Comparison of ENCODE assay signal across 1 cellular context in the genomic region with DNA sequence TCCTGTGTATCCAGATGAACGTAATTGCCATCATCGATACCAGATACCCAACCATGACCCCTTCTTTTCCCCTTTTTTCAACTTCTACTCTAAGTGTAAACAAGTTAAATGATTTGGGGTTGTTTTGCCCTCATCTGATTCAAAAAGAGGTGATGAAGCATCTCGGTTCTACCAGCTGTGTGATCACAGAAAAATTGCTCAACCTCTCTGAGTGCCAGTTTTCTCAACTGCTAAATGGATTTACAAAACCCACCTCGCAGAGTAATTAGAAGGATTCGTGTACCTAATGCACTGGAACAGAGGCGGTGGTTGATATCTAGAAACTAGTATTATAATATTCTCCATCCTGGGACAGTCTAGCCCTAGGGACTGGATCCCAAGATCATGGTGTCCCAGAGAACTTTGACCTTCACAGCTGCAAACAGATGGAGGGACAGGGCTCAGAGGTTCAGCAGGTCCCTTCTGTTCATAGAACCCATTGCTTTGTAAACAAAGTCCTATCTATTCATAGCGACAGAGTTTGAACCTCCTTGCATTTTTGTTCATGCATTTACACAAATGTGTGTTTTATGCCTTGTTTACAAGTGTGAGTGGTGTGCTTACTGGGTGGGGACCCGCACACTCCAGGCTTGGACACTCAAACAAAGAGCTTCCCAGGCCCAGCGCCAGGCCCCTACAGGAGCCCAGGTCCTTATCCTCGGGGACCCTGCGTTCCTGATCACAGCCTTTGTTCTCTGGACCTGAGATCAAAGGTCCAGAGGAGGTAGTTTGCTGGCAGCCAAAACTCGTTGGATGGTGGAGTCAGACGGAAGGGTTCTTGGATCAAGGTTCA.
TF ChIP-seq lines count a peak whose summit lies in the region.

No MANE protein-coding gene starts in this region.

TF ChIP-seq in HepG2, 621 proteins besides CTCF, POLR2A, EP300 and RAD21 (continued from another document and continues in another):
- TF ChIP-seq, protein P1, sequence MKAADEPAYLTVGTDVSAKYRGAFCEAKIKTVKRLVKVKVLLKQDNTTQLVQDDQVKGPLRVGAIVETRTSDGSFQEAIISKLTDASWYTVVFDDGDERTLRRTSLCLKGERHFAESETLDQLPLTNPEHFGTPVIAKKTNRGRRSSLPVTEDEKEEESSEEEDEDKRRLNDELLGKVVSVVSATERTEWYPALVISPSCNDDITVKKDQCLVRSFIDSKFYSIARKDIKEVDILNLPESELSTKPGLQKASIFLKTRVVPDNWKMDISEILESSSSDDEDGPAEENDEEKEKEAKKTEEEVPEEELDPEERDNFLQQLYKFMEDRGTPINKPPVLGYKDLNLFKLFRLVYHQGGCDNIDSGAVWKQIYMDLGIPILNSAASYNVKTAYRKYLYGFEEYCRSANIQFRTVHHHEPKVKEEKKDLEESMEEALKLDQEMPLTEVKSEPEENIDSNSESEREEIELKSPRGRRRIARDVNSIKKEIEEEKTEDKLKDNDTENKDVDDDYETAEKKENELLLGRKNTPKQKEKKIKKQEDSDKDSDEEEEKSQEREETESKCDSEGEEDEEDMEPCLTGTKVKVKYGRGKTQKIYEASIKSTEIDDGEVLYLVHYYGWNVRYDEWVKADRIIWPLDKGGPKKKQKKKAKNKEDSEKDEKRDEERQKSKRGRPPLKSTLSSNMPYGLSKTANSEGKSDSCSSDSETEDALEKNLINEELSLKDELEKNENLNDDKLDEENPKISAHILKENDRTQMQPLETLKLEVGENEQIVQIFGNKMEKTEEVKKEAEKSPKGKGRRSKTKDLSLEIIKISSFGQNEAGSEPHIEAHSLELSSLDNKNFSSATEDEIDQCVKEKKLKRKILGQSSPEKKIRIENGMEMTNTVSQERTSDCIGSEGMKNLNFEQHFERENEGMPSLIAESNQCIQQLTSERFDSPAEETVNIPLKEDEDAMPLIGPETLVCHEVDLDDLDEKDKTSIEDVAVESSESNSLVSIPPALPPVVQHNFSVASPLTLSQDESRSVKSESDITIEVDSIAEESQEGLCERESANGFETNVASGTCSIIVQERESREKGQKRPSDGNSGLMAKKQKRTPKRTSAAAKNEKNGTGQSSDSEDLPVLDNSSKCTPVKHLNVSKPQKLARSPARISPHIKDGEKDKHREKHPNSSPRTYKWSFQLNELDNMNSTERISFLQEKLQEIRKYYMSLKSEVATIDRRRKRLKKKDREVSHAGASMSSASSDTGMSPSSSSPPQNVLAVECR (CRISPR knock-in tag; IDR thresholded peaks at IDR 0.05; ENCODE audit: borderline replicate concordance), result no peak; the same call in 1 of the 2 replicates
- TF ChIP-seq KDM1A (CRISPR knock-in tag; IDR thresholded peaks at IDR 0.05) (peak; percentile 42; the same call in 1 of the 2 replicates), ZFX (CRISPR knock-in tag; IDR thresholded peaks at IDR 0.05; ENCODE audit: low read depth) (0 out of 2 replicates have a peak, but pooled peaks have one; percentile 21), NFKB2 (CRISPR knock-in tag; IDR thresholded peaks at IDR 0.05; ENCODE audit: borderline replicate concordance) (0 out of 2 replicates have a peak, but pooled peaks have one; percentile 46), NCOR1 (IDR thresholded peaks at IDR 0.05; ENCODE audit: borderline replicate concordance, low read length) (peak; percentile 98), ZMYM3 (CRISPR knock-in tag; IDR thresholded peaks at IDR 0.05) (peak; percentile 54), ZNF292 (CRISPR knock-in tag; IDR thresholded peaks at IDR 0.05; ENCODE audit: borderline replicate concordance, low read depth) (peak; percentile 51; the same call in 1 of the 2 replicates), KAT8 (CRISPR knock-in tag; IDR thresholded peaks at IDR 0.05) (peak; percentile 40; the same call in 1 of the 2 replicates), RBFOX2 (IDR thresholded peaks at IDR 0.05; ENCODE audit: low read depth, low read length) (no peak), ZNF124 (CRISPR knock-in tag; IDR thresholded peaks at IDR 0.05) (no peak), ZBTB21 (CRISPR knock-in tag; IDR thresholded peaks at IDR 0.05) (no peak), DR1 (CRISPR knock-in tag; IDR thresholded peaks at IDR 0.05) (no peak), TCF7 (IDR thresholded peaks at IDR 0.05; ENCODE audit: low read depth) (peak; percentile 30; the same call in 1 of the 2 replicates), HNRNPH1 (optimal IDR thresholded peaks at IDR 0.05; ENCODE audit: low read depth, low read length) (no peak), ZNF883 (CRISPR knock-in tag; IDR thresholded peaks at IDR 0.05; ENCODE audit: not compliant biosample characterization) (no peak), ZNF264 (CRISPR knock-in tag; IDR thresholded peaks at IDR 0.05) (peak; percentile 50; the same call in 1 of the 2 replicates), RCOR2 (CRISPR knock-in tag; IDR thresholded peaks at IDR 0.05) (peak; percentile 92), ZNF225 (CRISPR knock-in tag; IDR thresholded peaks at IDR 0.05) (no peak), ZMYM4 (CRISPR knock-in tag; IDR thresholded peaks at IDR 0.05) (peak; percentile 66), GATAD2A (CRISPR knock-in tag; IDR thresholded peaks at IDR 0.05) (peak; percentile 77), ZNF792 (CRISPR knock-in tag; IDR thresholded peaks at IDR 0.05) (peak; percentile 56; the same call in 1 of the 2 replicates), RXRB (CRISPR knock-in tag; IDR thresholded peaks at IDR 0.05; ENCODE audit: borderline replicate concordance) (peak; percentile 67; the same call in 1 of the 2 replicates), SMAD3 (CRISPR knock-in tag; IDR thresholded peaks at IDR 0.05) (peak; percentile 66; the same call in 1 of the 2 replicates), ZZZ3 (CRISPR knock-in tag; IDR thresholded peaks at IDR 0.05; ENCODE audit: borderline replicate concordance) (no peak)
- TF ChIP-seq, protein P2, sequence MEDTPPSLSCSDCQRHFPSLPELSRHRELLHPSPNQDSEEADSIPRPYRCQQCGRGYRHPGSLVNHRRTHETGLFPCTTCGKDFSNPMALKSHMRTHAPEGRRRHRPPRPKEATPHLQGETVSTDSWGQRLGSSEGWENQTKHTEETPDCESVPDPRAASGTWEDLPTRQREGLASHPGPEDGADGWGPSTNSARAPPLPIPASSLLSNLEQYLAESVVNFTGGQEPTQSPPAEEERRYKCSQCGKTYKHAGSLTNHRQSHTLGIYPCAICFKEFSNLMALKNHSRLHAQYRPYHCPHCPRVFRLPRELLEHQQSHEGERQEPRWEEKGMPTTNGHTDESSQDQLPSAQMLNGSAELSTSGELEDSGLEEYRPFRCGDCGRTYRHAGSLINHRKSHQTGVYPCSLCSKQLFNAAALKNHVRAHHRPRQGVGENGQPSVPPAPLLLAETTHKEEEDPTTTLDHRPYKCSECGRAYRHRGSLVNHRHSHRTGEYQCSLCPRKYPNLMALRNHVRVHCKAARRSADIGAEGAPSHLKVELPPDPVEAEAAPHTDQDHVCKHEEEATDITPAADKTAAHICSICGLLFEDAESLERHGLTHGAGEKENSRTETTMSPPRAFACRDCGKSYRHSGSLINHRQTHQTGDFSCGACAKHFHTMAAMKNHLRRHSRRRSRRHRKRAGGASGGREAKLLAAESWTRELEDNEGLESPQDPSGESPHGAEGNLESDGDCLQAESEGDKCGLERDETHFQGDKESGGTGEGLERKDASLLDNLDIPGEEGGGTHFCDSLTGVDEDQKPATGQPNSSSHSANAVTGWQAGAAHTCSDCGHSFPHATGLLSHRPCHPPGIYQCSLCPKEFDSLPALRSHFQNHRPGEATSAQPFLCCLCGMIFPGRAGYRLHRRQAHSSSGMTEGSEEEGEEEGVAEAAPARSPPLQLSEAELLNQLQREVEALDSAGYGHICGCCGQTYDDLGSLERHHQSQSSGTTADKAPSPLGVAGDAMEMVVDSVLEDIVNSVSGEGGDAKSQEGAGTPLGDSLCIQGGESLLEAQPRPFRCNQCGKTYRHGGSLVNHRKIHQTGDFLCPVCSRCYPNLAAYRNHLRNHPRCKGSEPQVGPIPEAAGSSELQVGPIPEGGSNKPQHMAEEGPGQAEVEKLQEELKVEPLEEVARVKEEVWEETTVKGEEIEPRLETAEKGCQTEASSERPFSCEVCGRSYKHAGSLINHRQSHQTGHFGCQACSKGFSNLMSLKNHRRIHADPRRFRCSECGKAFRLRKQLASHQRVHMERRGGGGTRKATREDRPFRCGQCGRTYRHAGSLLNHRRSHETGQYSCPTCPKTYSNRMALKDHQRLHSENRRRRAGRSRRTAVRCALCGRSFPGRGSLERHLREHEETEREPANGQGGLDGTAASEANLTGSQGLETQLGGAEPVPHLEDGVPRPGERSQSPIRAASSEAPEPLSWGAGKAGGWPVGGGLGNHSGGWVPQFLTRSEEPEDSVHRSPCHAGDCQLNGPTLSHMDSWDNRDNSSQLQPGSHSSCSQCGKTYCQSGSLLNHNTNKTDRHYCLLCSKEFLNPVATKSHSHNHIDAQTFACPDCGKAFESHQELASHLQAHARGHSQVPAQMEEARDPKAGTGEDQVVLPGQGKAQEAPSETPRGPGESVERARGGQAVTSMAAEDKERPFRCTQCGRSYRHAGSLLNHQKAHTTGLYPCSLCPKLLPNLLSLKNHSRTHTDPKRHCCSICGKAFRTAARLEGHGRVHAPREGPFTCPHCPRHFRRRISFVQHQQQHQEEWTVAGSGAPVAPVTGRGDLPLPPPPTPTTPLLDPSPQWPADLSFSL (CRISPR knock-in tag; IDR thresholded peaks at IDR 0.05), result peak; percentile 37; the same call in 1 of the 2 replicates
- TF ChIP-seq, protein P3, sequence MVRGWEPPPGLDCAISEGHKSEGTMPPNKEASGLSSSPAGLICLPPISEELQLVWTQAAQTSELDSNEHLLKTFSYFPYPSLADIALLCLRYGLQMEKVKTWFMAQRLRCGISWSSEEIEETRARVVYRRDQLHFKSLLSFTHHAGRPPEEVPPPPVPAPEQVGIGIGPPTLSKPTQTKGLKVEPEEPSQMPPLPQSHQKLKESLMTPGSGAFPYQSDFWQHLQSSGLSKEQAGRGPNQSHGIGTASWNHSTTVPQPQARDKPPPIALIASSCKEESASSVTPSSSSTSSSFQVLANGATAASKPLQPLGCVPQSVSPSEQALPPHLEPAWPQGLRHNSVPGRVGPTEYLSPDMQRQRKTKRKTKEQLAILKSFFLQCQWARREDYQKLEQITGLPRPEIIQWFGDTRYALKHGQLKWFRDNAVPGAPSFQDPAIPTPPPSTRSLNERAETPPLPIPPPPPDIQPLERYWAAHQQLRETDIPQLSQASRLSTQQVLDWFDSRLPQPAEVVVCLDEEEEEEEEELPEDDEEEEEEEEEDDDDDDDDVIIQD (CRISPR knock-in tag; IDR thresholded peaks at IDR 0.05; ENCODE audit: low read depth), result peak; percentile 35; the same call in 1 of the 2 replicates
- TF ChIP-seq, protein P4, sequence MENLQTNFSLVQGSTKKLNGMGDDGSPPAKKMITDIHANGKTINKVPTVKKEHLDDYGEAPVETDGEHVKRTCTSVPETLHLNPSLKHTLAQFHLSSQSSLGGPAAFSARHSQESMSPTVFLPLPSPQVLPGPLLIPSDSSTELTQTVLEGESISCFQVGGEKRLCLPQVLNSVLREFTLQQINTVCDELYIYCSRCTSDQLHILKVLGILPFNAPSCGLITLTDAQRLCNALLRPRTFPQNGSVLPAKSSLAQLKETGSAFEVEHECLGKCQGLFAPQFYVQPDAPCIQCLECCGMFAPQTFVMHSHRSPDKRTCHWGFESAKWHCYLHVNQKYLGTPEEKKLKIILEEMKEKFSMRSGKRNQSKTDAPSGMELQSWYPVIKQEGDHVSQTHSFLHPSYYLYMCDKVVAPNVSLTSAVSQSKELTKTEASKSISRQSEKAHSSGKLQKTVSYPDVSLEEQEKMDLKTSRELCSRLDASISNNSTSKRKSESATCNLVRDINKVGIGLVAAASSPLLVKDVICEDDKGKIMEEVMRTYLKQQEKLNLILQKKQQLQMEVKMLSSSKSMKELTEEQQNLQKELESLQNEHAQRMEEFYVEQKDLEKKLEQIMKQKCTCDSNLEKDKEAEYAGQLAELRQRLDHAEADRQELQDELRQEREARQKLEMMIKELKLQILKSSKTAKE (CRISPR knock-in tag; IDR thresholded peaks at IDR 0.05; ENCODE audit: borderline replicate concordance), result peak; percentile 29; the same call in 1 of the 2 replicates
- TF ChIP-seq, protein P5, sequence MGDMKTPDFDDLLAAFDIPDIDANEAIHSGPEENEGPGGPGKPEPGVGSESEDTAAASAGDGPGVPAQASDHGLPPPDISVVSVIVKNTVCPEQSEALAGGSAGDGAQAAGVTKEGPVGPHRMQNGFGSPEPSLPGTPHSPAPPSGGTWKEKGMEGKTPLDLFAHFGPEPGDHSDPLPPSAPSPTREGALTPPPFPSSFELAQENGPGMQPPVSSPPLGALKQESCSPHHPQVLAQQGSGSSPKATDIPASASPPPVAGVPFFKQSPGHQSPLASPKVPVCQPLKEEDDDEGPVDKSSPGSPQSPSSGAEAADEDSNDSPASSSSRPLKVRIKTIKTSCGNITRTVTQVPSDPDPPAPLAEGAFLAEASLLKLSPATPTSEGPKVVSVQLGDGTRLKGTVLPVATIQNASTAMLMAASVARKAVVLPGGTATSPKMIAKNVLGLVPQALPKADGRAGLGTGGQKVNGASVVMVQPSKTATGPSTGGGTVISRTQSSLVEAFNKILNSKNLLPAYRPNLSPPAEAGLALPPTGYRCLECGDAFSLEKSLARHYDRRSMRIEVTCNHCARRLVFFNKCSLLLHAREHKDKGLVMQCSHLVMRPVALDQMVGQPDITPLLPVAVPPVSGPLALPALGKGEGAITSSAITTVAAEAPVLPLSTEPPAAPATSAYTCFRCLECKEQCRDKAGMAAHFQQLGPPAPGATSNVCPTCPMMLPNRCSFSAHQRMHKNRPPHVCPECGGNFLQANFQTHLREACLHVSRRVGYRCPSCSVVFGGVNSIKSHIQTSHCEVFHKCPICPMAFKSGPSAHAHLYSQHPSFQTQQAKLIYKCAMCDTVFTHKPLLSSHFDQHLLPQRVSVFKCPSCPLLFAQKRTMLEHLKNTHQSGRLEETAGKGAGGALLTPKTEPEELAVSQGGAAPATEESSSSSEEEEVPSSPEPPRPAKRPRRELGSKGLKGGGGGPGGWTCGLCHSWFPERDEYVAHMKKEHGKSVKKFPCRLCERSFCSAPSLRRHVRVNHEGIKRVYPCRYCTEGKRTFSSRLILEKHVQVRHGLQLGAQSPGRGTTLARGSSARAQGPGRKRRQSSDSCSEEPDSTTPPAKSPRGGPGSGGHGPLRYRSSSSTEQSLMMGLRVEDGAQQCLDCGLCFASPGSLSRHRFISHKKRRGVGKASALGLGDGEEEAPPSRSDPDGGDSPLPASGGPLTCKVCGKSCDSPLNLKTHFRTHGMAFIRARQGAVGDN (CRISPR knock-in tag; IDR thresholded peaks at IDR 0.05), result peak; percentile 51
- TF ChIP-seq, protein P6, sequence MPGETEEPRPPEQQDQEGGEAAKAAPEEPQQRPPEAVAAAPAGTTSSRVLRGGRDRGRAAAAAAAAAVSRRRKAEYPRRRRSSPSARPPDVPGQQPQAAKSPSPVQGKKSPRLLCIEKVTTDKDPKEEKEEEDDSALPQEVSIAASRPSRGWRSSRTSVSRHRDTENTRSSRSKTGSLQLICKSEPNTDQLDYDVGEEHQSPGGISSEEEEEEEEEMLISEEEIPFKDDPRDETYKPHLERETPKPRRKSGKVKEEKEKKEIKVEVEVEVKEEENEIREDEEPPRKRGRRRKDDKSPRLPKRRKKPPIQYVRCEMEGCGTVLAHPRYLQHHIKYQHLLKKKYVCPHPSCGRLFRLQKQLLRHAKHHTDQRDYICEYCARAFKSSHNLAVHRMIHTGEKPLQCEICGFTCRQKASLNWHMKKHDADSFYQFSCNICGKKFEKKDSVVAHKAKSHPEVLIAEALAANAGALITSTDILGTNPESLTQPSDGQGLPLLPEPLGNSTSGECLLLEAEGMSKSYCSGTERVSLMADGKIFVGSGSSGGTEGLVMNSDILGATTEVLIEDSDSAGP (CRISPR knock-in tag; IDR thresholded peaks at IDR 0.05; ENCODE audit: borderline replicate concordance), result peak; percentile 12; the same call in 1 of the 2 replicates
- TF ChIP-seq, protein P7, sequence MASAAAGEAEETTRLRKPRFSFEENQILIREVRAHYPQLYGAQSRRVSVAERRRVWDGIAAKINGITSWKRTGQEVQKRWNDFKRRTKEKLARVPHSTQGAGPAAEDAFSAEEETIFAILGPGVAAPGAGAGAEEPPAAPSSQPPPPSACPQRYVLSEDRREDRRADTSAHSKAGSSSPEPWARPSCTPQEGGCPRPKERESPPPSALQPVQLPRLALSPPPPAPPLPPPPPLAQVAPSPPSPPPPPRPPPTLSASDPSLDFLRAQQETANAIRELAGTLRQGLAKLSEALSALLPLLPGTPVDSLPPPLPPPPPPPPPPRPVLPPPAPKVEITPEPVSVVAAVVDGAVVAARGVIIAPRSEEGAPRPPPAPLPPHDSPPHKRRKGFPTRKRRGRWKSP (CRISPR knock-in tag; IDR thresholded peaks at IDR 0.05), result peak; percentile 29; the same call in 1 of the 2 replicates
